In genomic region chr18:62522178-62522509, GRCh38 we compare ENCODE assay signal across 8 cellular contexts. TPM values are rescaled to one million over a fixed set of nuclear protein-coding genes. Genes with fewer than 3 reads are reported as not detected.
DNase-seq lines count a peak whose midpoint lies in the region; ATAC-seq, FAIRE-seq and TF ChIP-seq lines count a peak whose summit lies in the region.

No MANE protein-coding gene starts in this region.

- H4K8ac ChIP-seq in IMR-90 (ENCODE audit: low read depth in 2 of 2, low read length in 2 of 2), result peak overlapping the region in 1 of 2 experiments; percentile 41; a peak in 1 of 4 replicates

- TF ChIP-seq POLR2A in IMR-90 (IDR thresholded peaks at IDR 0.05; ENCODE audit: low read depth, low read length), result no peak
- no peak for TF ChIP-seq POLR2A in body of pancreas (IDR thresholded peaks at IDR 0.05)

- no peak overlapping the region for H2BK120ac ChIP-seq in IMR-90 (ENCODE audit: low read depth, low read length)

- H2AK5ac ChIP-seq in IMR-90 (ENCODE audit: low read depth, low read length), result no peak overlapping the region

- peak; percentile 5 for ATAC-seq in GM21367 (IDR thresholded peaks at IDR 0.05; ENCODE audit: unreplicated experiment)
- no peak; the same call in 1 of the 2 replicates for ATAC-seq in IMR-90 (ENCODE audit: low read depth)
- peak; percentile 21 for ATAC-seq in body of pancreas
- ATAC-seq in lower lobe of right lung, result peak; percentile 34 to 55
- no peak for ATAC-seq in aorta (ENCODE audit: low FRiP score)

- H2AK9ac ChIP-seq in IMR-90 (replicated peaks; ENCODE audit: low read depth, low read length, poor library complexity), result no peak overlapping the region

- CTCF ChIA-PET in Calu3 (lab: Charles Lee) (interaction anchor here (1.4 to 3.2 kb wide), 5 partner anchors 25 to 102 kb away, joined by 3 to 9 read pairs (median 8); no protein-coding TSS in a partner anchor), IMR-90 (lab: Yijun Ruan, JAX) (interaction anchor here (0.9 to 1.2 kb wide), 2 partner anchors 97 to 100 kb away, joined by 3 to 8 read pairs; no protein-coding TSS in a partner anchor)

- in situ Hi-C loops in IMR-90 (cut with MboI; ENCODE audit: low sequenced_read_pairs), result no loop called here

- BruUV-seq in Calu3 (replicated peaks; lab: Mats Ljungman, UMichigan), result no TSS peak
- no TSS peak for BruUV-seq in IMR-90 (replicated peaks; lab: Mats Ljungman, UMichigan)

- H3K9me3 Mint-ChIP-seq in Calu3 (ENCODE audit: low read depth, unreplicated experiment), result no peaks in the 10 kb centered on the region

- POLR2A ChIA-PET in IMR-90 (lab: Charles Lee; ENCODE audit: unreplicated experiment), result no interaction called here

- no peak overlapping the region for H2BK20ac ChIP-seq in IMR-90 (ENCODE audit: low read depth, low read length)

- TF ChIP-seq RAD21 in IMR-90 (IDR thresholded peaks at IDR 0.05; ENCODE audit: low read length), result no peak

- H3K27ac ChIP-seq in IMR-90 (ENCODE audit: insufficient read depth, low read length) (peak overlapping the region; percentile 62), body of pancreas (peak overlapping the region; percentile 90 to 99 (median 98)), lower lobe of right lung (peak overlapping the region; percentile 97), aorta (ENCODE audit: low read depth in 1 of 2, low read length in 2 of 2) (peak overlapping the region; percentile 10 to 23)

- H3K27me3 ChIP-seq in IMR-90 (ENCODE audit: control insufficient read depth, insufficient read depth, low read length) (peaks cover 2% of the 10 kb centered on the region; the same call in 1 of the 2 replicates), body of pancreas (no peaks in the 10 kb centered on the region), lower lobe of right lung (ENCODE audit: low read depth) (no peaks in the 10 kb centered on the region), aorta (ENCODE audit: control insufficient read depth in 1 of 2, insufficient read depth in 2 of 2, low read length in 1 of 2) (no peaks in the 10 kb centered on the region)

- peak overlapping the region; percentile 56 for H3K4ac ChIP-seq in IMR-90 (ENCODE audit: low read depth, low read length)

- no peak overlapping the region for H2BK15ac ChIP-seq in IMR-90 (ENCODE audit: low read depth, low read length)

- H3K4me1 Mint-ChIP-seq in Calu3 (ENCODE audit: low read depth, unreplicated experiment), result peaks cover 49% of the 10 kb centered on the region

- H4K5ac ChIP-seq in IMR-90 (ENCODE audit: low read depth, low read length), result no peak overlapping the region

- no peak for DNase-seq in Calu3
- DNase-seq in IMR-90, result no peak
- no peak for DNase-seq in body of pancreas
- no peak for DNase-seq in lower lobe of right lung
- DNase-seq in aorta, result no peak
- no peak for DNase-seq in OCI-M2 (lab: John Stamatoyannopoulos, UW; ENCODE audit: unreplicated experiment)
- DNase-seq in urothelium cell line (ENCODE audit: low spot score), result no peak

- peak overlapping the region; percentile 61 for H3K9ac ChIP-seq in IMR-90 (ENCODE audit: low read depth, low read length)

- peaks cover 3% of the 10 kb centered on the region; the same call in 1 of the 2 replicates for H4K20me1 ChIP-seq in IMR-90 (ENCODE audit: insufficient read depth, low read length)

- H3K9me1 ChIP-seq in IMR-90 (ENCODE audit: insufficient read depth, low read length), result peaks cover 5% of the 10 kb centered on the region; the same call in 1 of the 2 replicates

- H3K9me3 ChIP-seq in IMR-90 (ENCODE audit: control insufficient read depth, insufficient read depth, low read length), result no peaks in the 10 kb centered on the region
- no peaks in the 10 kb centered on the region for H3K9me3 ChIP-seq in body of pancreas
- no peaks in the 10 kb centered on the region for H3K9me3 ChIP-seq in lower lobe of right lung
- no peaks in the 10 kb centered on the region for H3K9me3 ChIP-seq in aorta (ENCODE audit: control insufficient read depth, low read length)

- no peak overlapping the region for H3K56ac ChIP-seq in IMR-90 (ENCODE audit: extremely low read depth, insufficient read depth, low read length)

- H3K27me3 Mint-ChIP-seq in Calu3 (ENCODE audit: unreplicated experiment), result no peaks in the 10 kb centered on the region

- no peaks in the 10 kb centered on the region for H3K36me3 ChIP-seq in IMR-90 (ENCODE audit: control insufficient read depth, insufficient read depth, low read length)
- no peaks in the 10 kb centered on the region for H3K36me3 ChIP-seq in body of pancreas (replicated peaks in 1 of 2; ENCODE audit: insufficient read depth in 1 of 2, low read depth in 2 of 2)
- no peaks in the 10 kb centered on the region for H3K36me3 ChIP-seq in lower lobe of right lung
- no peaks in the 10 kb centered on the region for H3K36me3 ChIP-seq in aorta (ENCODE audit: control insufficient read depth in 1 of 2, insufficient read depth in 2 of 2, low read length in 1 of 2)

- H3K27ac Mint-ChIP-seq in Calu3 (ENCODE audit: unreplicated experiment), result peak overlapping the region; percentile 95

- H3K4me1 ChIP-seq in IMR-90 (ENCODE audit: control insufficient read depth, insufficient read depth, low read length) (peaks cover 3% of the 10 kb centered on the region; the same call in 1 of the 2 replicates), body of pancreas (peaks cover 20% of the 10 kb centered on the region), lower lobe of right lung (peaks cover 32% of the 10 kb centered on the region), aorta (ENCODE audit: control insufficient read depth in 1 of 2, insufficient read depth in 2 of 2, low read length in 2 of 2) (no peaks in the 10 kb centered on the region)

- H3K4me3 ChIP-seq in IMR-90 (ENCODE audit: insufficient read depth, low read depth, low read length) (peak overlapping the region; percentile 83), body of pancreas (peak overlapping the region; percentile 8 to 82), lower lobe of right lung (peak overlapping the region; percentile 92), aorta (ENCODE audit: low read length in 2 of 2) (peak overlapping the region; percentile 41 to 83)

- TF ChIP-seq CTCF in Calu3 (IDR thresholded peaks at IDR 0.05; ENCODE audit: unreplicated experiment) (no peak), IMR-90 (conservative IDR thresholded peaks at IDR 0.05; ENCODE audit: low read depth, low read length) (no peak), body of pancreas (IDR thresholded peaks at IDR 0.05) (no peak), lower lobe of right lung (IDR thresholded peaks at IDR 0.05) (no peak)

- H4K91ac ChIP-seq in IMR-90 (ENCODE audit: insufficient read depth, low read depth, low read length), result no peak overlapping the region

- WGBS in IMR-90 (ENCODE audit: extremely low coverage in 2 of 2, insufficient read length in 1 of 2), 2 experiments, result 1% methylated on average over 22 of the region's 32 CpGs; no CpG with 5 or more reads in 1 of the 2 experiments
- WGBS in body of pancreas, 2 donors, result 0% methylated on average over 3 to 32 of the region's 32 CpGs
- 0 to 1% methylated on average over 32 of the region's 32 CpGs for WGBS in aorta, 2 donors

- H3K23ac ChIP-seq in IMR-90 (ENCODE audit: low read depth, low read length), result peak overlapping the region; percentile 65; the same call in 1 of the 2 replicates

- no peak overlapping the region for H3K18ac ChIP-seq in IMR-90 (ENCODE audit: low read depth, low read length)

- peak overlapping the region; percentile 96 for H2AFZ ChIP-seq in IMR-90 (replicated peaks; ENCODE audit: low read length, poor library complexity)

- no peak overlapping the region for H2BK5ac ChIP-seq in IMR-90 (ENCODE audit: low read depth, low read length, poor library complexity, severe bottlenecking)

- intact Hi-C loops in Calu3 (cut with micrococcal nuclease; ENCODE audit: unreplicated experiment), result no loop called here
- intact Hi-C loops in IMR-90 (cut with micrococcal nuclease), result loop anchor here (1.0 to 10.0 kb wide), 7 partner anchors 97 to 913 kb away; partner anchors contain the start of genes PIGN and RELCH
- intact Hi-C loops in body of pancreas (cut with DNase I), result no loop called here
- intact Hi-C loops in lower lobe of right lung (cut with DNase I), result no loop called here
- intact Hi-C loops in aorta (cut with DNase I), result loop anchor here (1.0 to 5.0 kb wide), 3 partner anchors 86 to 97 kb away; no protein-coding TSS in a partner anchor

- peak overlapping the region; percentile 84 for H3K4me3 Mint-ChIP-seq in Calu3 (ENCODE audit: low read depth, unreplicated experiment)

- H3K4me2 ChIP-seq in IMR-90 (ENCODE audit: low read depth, low read length), result peak overlapping the region; percentile 84

- dilution Hi-C loops in IMR-90 (cut with HindIII; ENCODE audit: low sequenced_read_pairs, unreplicated experiment), result no loop called here

- FAIRE-seq in urothelium cell line (lab: Jason Lieb, UNC), result no peak

- peaks cover 63% of the 10 kb centered on the region for H3K36me3 Mint-ChIP-seq in Calu3 (ENCODE audit: insufficient read depth, unreplicated experiment)

- no peak overlapping the region for H3K14ac ChIP-seq in IMR-90 (replicated peaks; ENCODE audit: low read depth, low read length)

- peaks cover 8 to 19% of the 10 kb centered on the region in 2 experiments; a peak in 3 of 4 replicates for H3K79me1 ChIP-seq in IMR-90 (ENCODE audit: low read depth in 1 of 2, low read length in 2 of 2)

TF ChIP-seq in IMR-90, 13 proteins besides CTCF, POLR2A, EP300 and RAD21 (continues in another document):
- no peak for TF ChIP-seq MXI1 (IDR thresholded peaks at IDR 0.05; ENCODE audit: borderline replicate concordance, low read depth, low read length)
- TF ChIP-seq CEBPB (IDR thresholded peaks at IDR 0.05; ENCODE audit: low read depth, low read length), result no peak
- TF ChIP-seq USF2 (IDR thresholded peaks at IDR 0.05; ENCODE audit: low read depth, low read length), result no peak
- TF ChIP-seq NFE2L2 (IDR thresholded peaks at IDR 0.05; ENCODE audit: low read depth, low read length), result no peak
- no peak for TF ChIP-seq SMC3 (IDR thresholded peaks at IDR 0.05; ENCODE audit: low read depth, low read length)

RNA-seq across cellular contexts. Expression of gene ZCCHC2, which starts 0.7 kb away (rescaled TPM):
- total RNA-seq in Calu3 (2022) (43.5 and 61.4 TPM in 2 replicates), IMR-90 (2012; rRNA removed) (2.2 and 3.6 TPM in 2 replicates), body of pancreas (10 to 100 TPM; 10.4 to 14.2 TPM), lower lobe of right lung (51.9 TPM), aorta (10 to 100 TPM; 33.5 to 34.7 TPM)
- polyA plus RNA-seq in IMR-90 (2012; rRNA removed) (3.2 and 4.1 TPM in 2 replicates), aorta (1 to 10 TPM; 6.9 to 7.0 TPM)
- polyA plus RNA-seq in IMR-90 (2012; cell fraction: cytosol; rRNA removed), result 1.5 and 2.1 TPM in 2 replicates
- 5.9 and 9.1 TPM in 2 replicates for polyA plus RNA-seq in IMR-90 (2012; cell fraction: nucleus; rRNA removed; ENCODE audit: low replicate concordance)

Comparison
In these comparisons a context has a peak if more than half of its experiments do, and no peak if none do; other contexts are left out.
1. ATAC-seq: peak in GM21367 (single experiment), body of pancreas (single experiment) and lower lobe of right lung (2 of 2); none in IMR-90 (single experiment) and aorta (single experiment).
2. H3K27ac ChIP-seq: peak in every context shown above with its lines; median percentile 98 in body of pancreas; 97 in lower lobe of right lung; 62 in IMR-90; 16 in aorta.
3. intact Hi-C loops: an anchor here in IMR-90 (1.0 to 10.0 kb wide) and aorta (1.0 to 5.0 kb wide); none called in Calu3, body of pancreas and lower lobe of right lung.
4. Peak in every context shown above with its lines, with median percentiles within 50 percentile points of each other: H3K4me3 ChIP-seq.